In genomic region chr15:67834249-67834592, GRCh38 we compare ENCODE assay signal across 9 cellular contexts. TPM values are rescaled to one million over a fixed set of nuclear protein-coding genes. Genes with fewer than 3 reads are reported as not detected.
DNase-seq lines count a peak whose midpoint lies in the region; TF ChIP-seq lines count a peak whose summit lies in the region.
"Had no signal": no experiment of that assay in that cellular context is flagged by ENCODE, and none has a peak within 500 bp of the region (broad histone marks: within the 10 kb centered on the region; RNA-seq: fewer than 3 reads in every experiment).

No MANE protein-coding gene starts in this region.

- no peak for DNase-seq in SK-N-MC (ENCODE audit: low read depth, low spot score)
- no peak for DNase-seq in glutamatergic neuron
- DNase-seq in AG08395 (ENCODE audit: low spot score): no peak
- DNase-seq in NCI-H2196 treated with DMSO at 0.1 percent for 48 hours (lab: John Stamatoyannopoulos, UW; ENCODE audit: unreplicated experiment): no peak
- DNase-seq in NCI-H1930 (lab: John Stamatoyannopoulos, UW): no peak
- DNase-seq: caudate nucleus had no signal

- H3K36me3 ChIP-seq in SK-N-MC (ENCODE audit: insufficient read depth, low read length): no peaks in the 10 kb centered on the region
- H3K36me3 ChIP-seq in skeletal muscle satellite cell (ENCODE audit: insufficient read depth, low read length): no peaks in the 10 kb centered on the region

- H3K27ac Mint-ChIP-seq in glutamatergic neuron (ENCODE audit: unreplicated experiment): no peak overlapping the region

- H3K4me3 ChIP-seq in GM12875 (ENCODE audit: low read depth, low read length): peak overlapping the region; percentile 50
- peak overlapping the region; percentile 77 for H3K4me3 ChIP-seq in SK-N-MC
- H3K4me3 ChIP-seq in skeletal muscle satellite cell (ENCODE audit: low read length): peak overlapping the region; percentile 63

- H3K4me1 Mint-ChIP-seq in glutamatergic neuron (ENCODE audit: low read depth, unreplicated experiment): peaks cover 9% of the 10 kb centered on the region

- H3K9ac ChIP-seq in SK-N-MC (ENCODE audit: insufficient read length) (no peak overlapping the region), skeletal muscle satellite cell (ENCODE audit: low read depth, low read length) (no peak overlapping the region)

- H3K36me3 Mint-ChIP-seq in glutamatergic neuron (ENCODE audit: unreplicated experiment): peaks cover 8% of the 10 kb centered on the region

- H3K27me3 ChIP-seq in skeletal muscle satellite cell (ENCODE audit: control insufficient read depth, insufficient read depth, low read length): peaks cover 31% of the 10 kb centered on the region

- H3K4me2 ChIP-seq in skeletal muscle satellite cell (ENCODE audit: low read length): peak overlapping the region; percentile 87

- peaks cover 9% of the 10 kb centered on the region for H3K4me1 ChIP-seq in skeletal muscle satellite cell (ENCODE audit: control insufficient read depth, insufficient read depth, low read length)

- H3K9me3 Mint-ChIP-seq in glutamatergic neuron (ENCODE audit: unreplicated experiment): no peaks in the 10 kb centered on the region

- H3K27me3 Mint-ChIP-seq in glutamatergic neuron (ENCODE audit: unreplicated experiment): peaks cover 8% of the 10 kb centered on the region

- H3K27ac ChIP-seq in SK-N-MC: no peak overlapping the region

- TF ChIP-seq CTCF in GM12875 (IDR thresholded peaks at IDR 0.05; ENCODE audit: borderline replicate concordance, insufficient read depth, low read depth, low read length) (no peak), glutamatergic neuron (IDR thresholded peaks at IDR 0.05; ENCODE audit: partially characterized antibody, unreplicated experiment) (no peak)

- peak overlapping the region; percentile 73 for H3K4me3 Mint-ChIP-seq in glutamatergic neuron (ENCODE audit: unreplicated experiment)

- H3K9me3 ChIP-seq in SK-N-MC (ENCODE audit: low read depth, low read length) (no peaks in the 10 kb centered on the region), skeletal muscle satellite cell (replicated peaks; ENCODE audit: low read length) (no peaks in the 10 kb centered on the region)

RNA-seq across cellular contexts. Expression of gene RNU6-1, which starts 5.6 kb away (rescaled TPM):
- not detected for total RNA-seq in glutamatergic neuron (ENCODE audit: unreplicated experiment)
- not detected in 2 replicates for total RNA-seq in skeletal muscle satellite cell (2012; rRNA removed)
- total RNA-seq: temporal lobe had no signal

RNA-seq across cellular contexts. Expression of gene SKOR1, which starts 8.9 kb away (rescaled TPM):
- total RNA-seq in glutamatergic neuron (ENCODE audit: unreplicated experiment): 4.0 TPM
- under 0.01 TPM in 1 of 2 replicates, not detected in the other for total RNA-seq in skeletal muscle satellite cell (2012; rRNA removed)
